ENCODE assay signal across 8 cellular contexts in the genomic region with DNA sequence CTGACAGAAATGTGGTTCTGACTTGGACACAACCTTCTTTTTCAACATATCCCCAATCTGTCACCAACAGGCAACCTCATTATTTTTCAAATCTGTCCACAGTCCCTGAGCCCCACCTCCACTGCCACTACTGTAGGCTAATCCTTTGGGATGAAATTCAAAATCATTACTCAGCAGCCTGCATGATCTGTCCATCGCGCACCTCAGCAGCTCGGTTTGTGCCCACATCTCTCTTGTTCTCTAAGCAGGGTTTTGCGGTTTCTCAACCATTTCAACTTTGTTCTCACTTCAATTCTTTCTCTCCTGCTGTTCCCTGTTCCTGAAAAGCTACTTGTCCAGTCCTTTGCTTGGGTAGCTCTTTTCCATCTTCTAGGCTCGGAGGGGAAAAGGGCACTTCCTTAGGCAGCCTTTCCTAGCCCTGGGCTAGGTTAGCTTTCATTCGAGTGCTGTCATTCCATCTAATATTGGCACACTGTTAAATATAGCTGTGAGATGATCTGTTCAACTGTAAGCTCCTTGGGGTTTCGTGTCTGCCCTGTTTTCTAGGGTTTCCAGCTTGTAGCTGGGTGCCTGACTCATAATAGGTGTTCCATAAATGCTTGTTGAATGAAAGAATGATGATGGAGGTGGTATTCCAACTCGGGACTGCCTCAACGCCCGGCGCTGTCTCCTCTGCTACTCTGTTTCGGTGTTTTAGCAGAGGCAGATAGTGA. TPM values are rescaled to one million over a fixed set of nuclear protein-coding genes. Genes with fewer than 3 reads are reported as not detected.
DNase-seq lines count a peak whose midpoint lies in the region; ATAC-seq and TF ChIP-seq lines count a peak whose summit lies in the region.

No MANE protein-coding gene starts in this region.

- peaks cover 0 to 35% (median under 1%) of the 10 kb centered on the region in 4 donors for H3K36me3 ChIP-seq in sigmoid colon

- peak; percentile 17 for DNase-seq in NCI-H82 (lab: John Stamatoyannopoulos, UW)
- DNase-seq in NCI-H82 treated with DMSO at 0.1 percent for 48 hours (lab: John Stamatoyannopoulos, UW; ENCODE audit: unreplicated experiment), result no peak
- no peak for DNase-seq in T-cell
- DNase-seq in foreskin keratinocyte, result peak in 1 of 2 donors; percentile 41
- DNase-seq in sigmoid colon, result no peak
- DNase-seq in stimulated activated CD4-positive, alpha-beta T cell treated with anti-CD3 and anti-CD28 coated beads, Interleukin-4, amount 100 ng/mL, for 24 hours, result no peak
- no peak for DNase-seq in NK-92 (lab: John Stamatoyannopoulos, UW; ENCODE audit: unreplicated experiment)

- TF ChIP-seq POLR2A in sigmoid colon (IDR thresholded peaks at IDR 0.05), result no peak

- H3K4me1 Mint-ChIP-seq in T-cell, result peaks cover 29 to 41% (median 38%) of the 10 kb centered on the region in 3 donors

- 39 to 42% methylated on average over 12 of the region's 12 CpGs for WGBS in sigmoid colon, 2 donors

- H3K36me3 Mint-ChIP-seq in T-cell, result peaks cover 24% of the 10 kb centered on the region

- no peak for TF ChIP-seq CTCF in foreskin keratinocyte (conservative IDR thresholded peaks at IDR 0.05)
- no peak for TF ChIP-seq CTCF in sigmoid colon (IDR thresholded peaks at IDR 0.05)

- intact Hi-C loops in sigmoid colon (cut with DNase I), result loop anchor here (1.0 to 2.0 kb wide), 2 partner anchors 13 to 25 kb away; partner anchors contain the start of gene ASNSD1

- CTCF ChIA-PET in T-cell (lab: Charles Lee), result interaction anchor here (0.7 to 7.7 kb wide), 19 partner anchors 9 to 93 kb away, joined by 3 to 96 read pairs (median 9); partner anchors contain the start of genes OSGEPL1 (in 2 of the 2), ASNSD1 (in 1 of the 2) and SLC40A1 (in 1 of the 2)

- H3K4me3 Mint-ChIP-seq in T-cell, result peak overlapping the region; percentile 71 to 91 (median 78)

- H3K27me3 ChIP-seq in foreskin keratinocyte (no peaks in the 10 kb centered on the region), sigmoid colon (no peaks in the 10 kb centered on the region)

- H3K27ac ChIP-seq in foreskin keratinocyte, result peak overlapping the region; percentile 84
- H3K27ac ChIP-seq in sigmoid colon, result peak overlapping the region; percentile 85 to 98 (median 94)

- peaks cover 0 to 12% (median 7%) of the 10 kb centered on the region in 3 donors for H3K9me3 Mint-ChIP-seq in T-cell

- POLR2A ChIA-PET in T-cell (lab: Charles Lee), result interaction anchor here (0.5 to 2.4 kb wide), 6 partner anchors 10 to 967 kb away, joined by 3 to 8 read pairs (median 4); partner anchors contain the start of genes ASNSD1 (in 2 of the 2) and OSGEPL1 (in 1 of the 2)

- ATAC-seq in T-cell (replicated peaks in 1 of 4) (peak; percentile 22 to 43 (median 26)), foreskin keratinocyte (peak; percentile 71), HG02678 (IDR thresholded peaks at IDR 0.05; ENCODE audit: unreplicated experiment) (no peak)

- no peaks in the 10 kb centered on the region for H3K4me1 ChIP-seq in foreskin keratinocyte
- peaks cover 0 to 26% (median 14%) of the 10 kb centered on the region in 4 donors for H3K4me1 ChIP-seq in sigmoid colon

- H3K27ac Mint-ChIP-seq in T-cell, result peak overlapping the region; percentile 81

- no peaks in the 10 kb centered on the region for H3K9me3 ChIP-seq in sigmoid colon

- no peak for TF ChIP-seq EP300 in sigmoid colon (IDR thresholded peaks at IDR 0.05)

- no peaks in the 10 kb centered on the region for H3K27me3 Mint-ChIP-seq in T-cell

- H3K4me3 ChIP-seq in sigmoid colon, result peak overlapping the region; percentile 53 to 70 (median 61)

RNA-seq across cellular contexts. Expression of gene ANKAR, which starts 0.7 kb away (rescaled TPM):
- 10 to 100 TPM; 12.5 to 14.9 (median 12.9) TPM for total RNA-seq in T-cell
- 1.3 and 1.5 TPM in 2 replicates for total RNA-seq in foreskin keratinocyte
- 0.29 and 0.30 TPM in 2 replicates for polyA plus RNA-seq in foreskin keratinocyte
- 10 to 100 TPM; 11.9 to 27.7 (median 23.9) TPM for total RNA-seq in sigmoid colon
- 1 to 10 TPM; 2.1 to 2.5 (median 2.4) TPM for polyA plus RNA-seq in sigmoid colon

RNA-seq across cellular contexts. Expression of gene ASNSD1, which starts 12.6 kb away (rescaled TPM):
- total RNA-seq in T-cell (10 to 100 TPM; 31.7 to 43.8 (median 35.9) TPM), foreskin keratinocyte (33.5 and 34.4 TPM in 2 replicates), sigmoid colon (10 to 100 TPM; 41.5 to 56.6 (median 49.7) TPM)
- polyA plus RNA-seq in foreskin keratinocyte (21.9 and 23.1 TPM in 2 replicates), sigmoid colon (10 to 100 TPM; 22.5 to 37.8 (median 27.3) TPM)
